8 cellular contexts compared by ENCODE assay signal in genomic region chr16:73047536-73048291, GRCh38.
A peak's percentile ranks its signal among the peaks of the same experiment; 100 is the strongest.
DNase-seq lines count a peak whose midpoint lies in the region; ATAC-seq and TF ChIP-seq lines count a peak whose summit lies in the region.

A gene with protein sequence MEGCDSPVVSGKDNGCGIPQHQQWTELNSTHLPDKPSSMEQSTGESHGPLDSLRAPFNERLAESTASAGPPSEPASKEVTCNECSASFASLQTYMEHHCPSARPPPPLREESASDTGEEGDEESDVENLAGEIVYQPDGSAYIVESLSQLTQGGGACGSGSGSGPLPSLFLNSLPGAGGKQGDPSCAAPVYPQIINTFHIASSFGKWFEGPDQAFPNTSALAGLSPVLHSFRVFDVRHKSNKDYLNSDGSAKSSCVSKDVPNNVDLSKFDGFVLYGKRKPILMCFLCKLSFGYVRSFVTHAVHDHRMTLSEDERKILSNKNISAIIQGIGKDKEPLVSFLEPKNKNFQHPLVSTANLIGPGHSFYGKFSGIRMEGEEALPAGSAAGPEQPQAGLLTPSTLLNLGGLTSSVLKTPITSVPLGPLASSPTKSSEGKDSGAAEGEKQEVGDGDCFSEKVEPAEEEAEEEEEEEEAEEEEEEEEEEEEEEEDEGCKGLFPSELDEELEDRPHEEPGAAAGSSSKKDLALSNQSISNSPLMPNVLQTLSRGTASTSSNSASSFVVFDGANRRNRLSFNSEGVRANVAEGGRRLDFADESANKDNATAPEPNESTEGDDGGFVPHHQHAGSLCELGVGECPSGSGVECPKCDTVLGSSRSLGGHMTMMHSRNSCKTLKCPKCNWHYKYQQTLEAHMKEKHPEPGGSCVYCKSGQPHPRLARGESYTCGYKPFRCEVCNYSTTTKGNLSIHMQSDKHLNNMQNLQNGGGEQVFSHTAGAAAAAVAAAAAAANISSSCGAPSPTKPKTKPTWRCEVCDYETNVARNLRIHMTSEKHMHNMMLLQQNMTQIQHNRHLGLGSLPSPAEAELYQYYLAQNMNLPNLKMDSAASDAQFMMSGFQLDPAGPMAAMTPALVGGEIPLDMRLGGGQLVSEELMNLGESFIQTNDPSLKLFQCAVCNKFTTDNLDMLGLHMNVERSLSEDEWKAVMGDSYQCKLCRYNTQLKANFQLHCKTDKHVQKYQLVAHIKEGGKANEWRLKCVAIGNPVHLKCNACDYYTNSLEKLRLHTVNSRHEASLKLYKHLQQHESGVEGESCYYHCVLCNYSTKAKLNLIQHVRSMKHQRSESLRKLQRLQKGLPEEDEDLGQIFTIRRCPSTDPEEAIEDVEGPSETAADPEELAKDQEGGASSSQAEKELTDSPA (N-terminal part only) (minus strand): TSS chr16:73048128. CDS start chr16:72960145, 87,983 bp downstream.

- peak; percentile 78 for ATAC-seq in HG03196 (IDR thresholded peaks at IDR 0.05; ENCODE audit: unreplicated experiment)

- DNase-seq in DMS153 (lab: John Stamatoyannopoulos, UW) (peak; percentile 49), GM19238 (ENCODE audit: insufficient read length, low spot score) (peak; percentile 68), RWPE1 (ENCODE audit: low spot score) (no peak), caudate nucleus (lab: John Stamatoyannopoulos, UW) (peak in 37 of 61 donors; percentile 18 to 74 (median 51)), kidney tubule cell (ENCODE audit: low spot score) (peak; percentile 85), NCI-H187 treated with DMSO at 0.1 percent for 48 hours (lab: John Stamatoyannopoulos, UW) (no peak)
- DNase-seq in stimulated activated CD8-positive, alpha-beta memory T cell treated with anti-CD3 and anti-CD28 coated beads, Interleukin-4, amount 100 ng/mL, for 48 hours, result peak; percentile 37

- CTCF ChIA-PET in RWPE1 (lab: Yijun Ruan, JAX), result interaction anchor here (0.5 to 0.7 kb wide), 3 partner anchors 86 to 954 kb away, joined by 3 to 9 read pairs (median 3); partner anchors contain the start of genes DHX38 and TXNL4B

- POLR2A ChIA-PET in RWPE1 (lab: Yijun Ruan, JAX; ENCODE audit: low non-redundant PET), result no interaction called here

- H3K27ac ChIP-seq in RWPE1, result peak within 1 kb of the TSS; percentile 98
- H3K27ac ChIP-seq in caudate nucleus (ENCODE audit: low read depth, low read length), result peak within 1 kb of the TSS; percentile 76

- TF ChIP-seq CTCF in RWPE1 (conservative IDR thresholded peaks at IDR 0.05; ENCODE audit: low read depth), result 0 out of 2 replicates have a peak, but pooled peaks have one; percentile 34

Comparison
In these comparisons a context has a peak if more than half of its experiments do, and no peak if none do; other contexts are left out.
1. DNase-seq: peak in DMS153 (single experiment), GM19238 (single experiment), caudate nucleus (37 of 61), kidney tubule cell (single experiment) and stimulated activated CD8-positive, alpha-beta memory T cell treated with anti-CD3 and anti-CD28 coated beads, Interleukin-4, amount 100 ng/mL, for 48 hours (single experiment); none in RWPE1 (single experiment) and NCI-H187 treated with DMSO at 0.1 percent for 48 hours (single experiment).